Comparison of ENCODE assay signal across 27 cellular contexts in the genomic region with DNA sequence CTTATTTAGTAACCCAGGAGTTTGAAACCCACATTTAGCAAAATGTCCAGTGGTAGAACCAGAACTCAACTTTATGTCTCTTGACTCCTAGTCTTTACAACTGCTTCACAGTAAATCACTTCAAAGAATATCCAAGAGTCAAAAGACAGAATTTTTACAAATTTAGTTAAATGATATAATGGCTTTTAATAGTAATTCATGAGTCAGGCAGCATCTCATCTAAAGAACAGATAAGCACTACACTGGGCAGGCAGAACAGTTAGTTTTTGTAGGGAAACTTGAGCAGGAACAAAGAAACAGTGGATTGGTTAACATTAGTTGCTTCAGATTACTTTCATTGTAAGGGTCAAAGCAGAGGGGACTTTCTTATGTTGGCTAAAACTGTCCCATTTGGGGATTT.
"Had no signal": no experiment of that assay in that cellular context is flagged by ENCODE, and none has a peak within 500 bp of the region (broad histone marks: within the 10 kb centered on the region; RNA-seq: fewer than 3 reads in every experiment).

No MANE protein-coding gene starts in this region.

- H3K4me3 Mint-ChIP-seq: immature natural killer cell; naive thymus-derived CD8-positive, alpha-beta T cell; nephron; stimulated activated naive B cell treated with anti-CD40 and anti-IgM and Interleukin-4, amounts not matched to agents 10 μg/mL and 1 μg/mL and 100 μg/mL, for 72 hours had no signal

- H3K36me3 ChIP-seq: left lung, ovary, thyroid gland had no signal

- H3K27ac ChIP-seq: left lung, lower lobe of right lung, ovary, skin epidermis, stomach, testis, thyroid gland, upper lobe of right lung had no signal

- H3K4me1 Mint-ChIP-seq: immature natural killer cell; naive thymus-derived CD8-positive, alpha-beta T cell; stimulated activated naive B cell treated with anti-CD40 and anti-IgM and Interleukin-4, amounts not matched to agents 10 μg/mL and 1 μg/mL and 100 μg/mL, for 72 hours had no signal

- H3K36me3 Mint-ChIP-seq: immature natural killer cell; stimulated activated naive B cell treated with anti-CD40 and anti-IgM and Interleukin-4, amounts not matched to agents 10 μg/mL and 1 μg/mL and 100 μg/mL, for 72 hours had no signal

- H3K27me3 ChIP-seq: left lung, ovary, stomach, testis, thyroid gland, upper lobe of right lung had no signal

- H3K27me3 Mint-ChIP-seq: progenitor cell of endocrine pancreas had no signal

- H3K9me3 Mint-ChIP-seq: immature natural killer cell; naive thymus-derived CD8-positive, alpha-beta T cell; nephron; stimulated activated naive B cell treated with anti-CD40 and anti-IgM and Interleukin-4, amounts not matched to agents 10 μg/mL and 1 μg/mL and 100 μg/mL, for 72 hours had no signal

- DNase-seq: hypothalamus; immature natural killer cell; kidney; left colon; left lung; lower lobe of right lung; mammary epithelial cell; mesenchymal stem cell; naive thymus-derived CD8-positive, alpha-beta T cell; ovary; retina; right cardiac atrium; stimulated activated CD4-positive, alpha-beta T cell treated with anti-CD3 and anti-CD28 coated beads, Interleukin-12 subunit alpha, Interleukin-12 subunit beta, amount 100 ng/mL, for 4 hours; stimulated activated CD4-positive, alpha-beta T cell treated with anti-CD3 and anti-CD28 coated beads, Interleukin-15, amount 100 ng/mL, for 24 hours; stimulated activated CD4-positive, alpha-beta T cell treated with anti-CD3 and anti-CD28 coated beads, Interleukin-2, amount 100 ng/mL, for 24 hours; stimulated activated CD4-positive, alpha-beta T cell treated with anti-CD3 and anti-CD28 coated beads, Interleukin-4, amount 100 ng/mL, for 1 hour; stimulated activated naive B cell treated with anti-CD40 and anti-IgM and Interleukin-4, amounts not matched to agents 10 μg/mL and 1 μg/mL and 100 μg/mL, for 72 hours; stimulated activated naive CD8-positive, alpha-beta T cell treated with anti-CD3 and anti-CD28 coated beads, Interleukin-15, Interleukin-2, amounts not matched to agents 100 U/mL and 50 U/mL, for 24 hours; stomach; testis; thyroid gland; trophoblast cell; upper lobe of right lung had no signal

- H3K27ac Mint-ChIP-seq: immature natural killer cell; naive thymus-derived CD8-positive, alpha-beta T cell; nephron; progenitor cell of endocrine pancreas; stimulated activated naive B cell treated with anti-CD40 and anti-IgM and Interleukin-4, amounts not matched to agents 10 μg/mL and 1 μg/mL and 100 μg/mL, for 72 hours had no signal

- ATAC-seq: left colon; left lung; lower lobe of right lung; naive thymus-derived CD8-positive, alpha-beta T cell; right cardiac atrium; sciatic nerve; stimulated activated naive B cell treated with anti-CD40 and anti-IgM and Interleukin-4, amounts not matched to agents 10 μg/mL and 1 μg/mL and 100 μg/mL, for 72 hours; stimulated activated naive CD8-positive, alpha-beta T cell treated with anti-CD3 and anti-CD28 coated beads, Interleukin-15, Interleukin-2, amounts not matched to agents 100 U/mL and 50 U/mL, for 24 hours; upper lobe of right lung had no signal

- H3K4me1 ChIP-seq: left lung, lower lobe of right lung, stomach, testis, thyroid gland, upper lobe of right lung had no signal

- H3K9me3 ChIP-seq: left lung, lower lobe of right lung, ovary, stomach, testis, thyroid gland, upper lobe of right lung had no signal

- H3K4me3 ChIP-seq: left lung, lower lobe of right lung, ovary, skin epidermis, stomach, testis, thyroid gland, upper lobe of right lung had no signal
